Comparison of ENCODE assay signal across 8 cellular contexts in genomic region chr2:231960810-231961348, GRCh38. TPM values are rescaled to one million over a fixed set of nuclear protein-coding genes. Genes with fewer than 3 reads are reported as not detected.
DNase-seq lines count a peak whose midpoint lies in the region; ATAC-seq and TF ChIP-seq lines count a peak whose summit lies in the region.

No MANE protein-coding gene starts in this region.

- H3K4me1 ChIP-seq in A673 (ENCODE audit: insufficient read depth, low read length, poor library complexity, severe bottlenecking) = no peaks in the 10 kb centered on the region
- peaks cover 6% of the 10 kb centered on the region; the same call in 1 of the 2 replicates for H3K4me1 ChIP-seq in HAP-1
- H3K4me1 ChIP-seq in adrenal gland (replicated peaks in 1 of 2) = peaks cover 11 to 14% of the 10 kb centered on the region in 2 donors
- peaks cover 2 to 21% (median 12%) of the 10 kb centered on the region in 4 donors for H3K4me1 ChIP-seq in liver (ENCODE audit: control insufficient read depth in 4 of 4, insufficient read depth in 4 of 4, low read length in 3 of 4)
- H3K4me1 ChIP-seq in urinary bladder (ENCODE audit: insufficient read depth) = peaks cover 3% of the 10 kb centered on the region

- H3K9me3 ChIP-seq in A673 (ENCODE audit: low read depth, low read length, poor library complexity, severe bottlenecking) (no peaks in the 10 kb centered on the region), HAP-1 (peaks cover 3% of the 10 kb centered on the region), adrenal gland (replicated peaks in 1 of 3) (no peaks in the 10 kb centered on the region), liver (ENCODE audit: control insufficient read depth in 4 of 4, low read length in 3 of 4) (no peaks in the 10 kb centered on the region)

- POLR2A ChIA-PET in A673 (lab: Charles Lee; ENCODE audit: low non-redundant PET) = interaction anchor here (0.6 kb wide), 1 partner anchor 28 kb away, joined by 8 read pairs; no protein-coding TSS in a partner anchor

- H3K9ac ChIP-seq in liver (ENCODE audit: low read depth in 1 of 2, low read length in 2 of 2) = peak overlapping the region; percentile 11 to 63

- DNase-seq in A673 (ENCODE audit: low spot score) (no peak), HAP-1 (ENCODE audit: low spot score in 2 of 2) (no peak), adrenal gland (peak in 1 of 7 donors; percentile 71), NCI-H2029 treated with DMSO at 0.1 percent for 48 hours (lab: John Stamatoyannopoulos, UW) (no peak), dedifferentiated amniotic fluid mesenchymal stem cell (ENCODE audit: extremely low spot score) (no peak)

- ATAC-seq in GM21528 (IDR thresholded peaks at IDR 0.05; ENCODE audit: low FRiP score, unreplicated experiment) = no peak

- TF ChIP-seq RAD21 in liver (IDR thresholded peaks at IDR 0.05) = no peak

- TF ChIP-seq CTCF in A673 (conservative IDR thresholded peaks at IDR 0.05; ENCODE audit: low read depth, low read length) = no peak
- TF ChIP-seq CTCF in adrenal gland (IDR thresholded peaks at IDR 0.05) = no peak
- TF ChIP-seq CTCF in liver (IDR thresholded peaks at IDR 0.05; ENCODE audit: low read depth, low read length, missing input control) = no peak

- H3K27ac ChIP-seq in A673 (ENCODE audit: low read depth, low read length, poor library complexity, severe bottlenecking) (peak overlapping the region; percentile 87), adrenal gland (peak overlapping the region in 4 of 5 donors; percentile 49 to 91 (median 78)), liver (ENCODE audit: low read depth in 1 of 2, low read length in 2 of 2) (peak overlapping the region; percentile 61 to 79), urinary bladder (ENCODE audit: low read depth) (no peak overlapping the region)

- TSS peak; percentile 86 for BruUV-seq in A673 (replicated peaks; lab: Mats Ljungman, UMichigan)

- CTCF ChIA-PET in A673 (lab: Charles Lee) = no interaction called here

- in situ Hi-C loops in HAP-1 (cut with MboI; ENCODE audit: low sequenced_read_pairs) = no loop called here

- no peaks in the 10 kb centered on the region for H3K27me3 ChIP-seq in A673 (replicated peaks; ENCODE audit: insufficient read depth, low read depth, low read length, poor library complexity)
- no peaks in the 10 kb centered on the region for H3K27me3 ChIP-seq in HAP-1 (ENCODE audit: low read depth)
- no peaks in the 10 kb centered on the region for H3K27me3 ChIP-seq in adrenal gland
- H3K27me3 ChIP-seq in liver (ENCODE audit: control insufficient read depth in 4 of 4, insufficient read depth in 4 of 4, low read length in 3 of 4) = peaks cover 0 to 3% (median 0%) of the 10 kb centered on the region in 4 donors

- H3K4me3 ChIP-seq in A673 (ENCODE audit: low read depth, low read length, poor library complexity, severe bottlenecking) (peak overlapping the region; percentile 79), HAP-1 (peak overlapping the region; percentile 78), adrenal gland (peak overlapping the region; percentile 69 to 82 (median 73)), liver (ENCODE audit: low read depth in 1 of 3, low read length in 3 of 3) (peak overlapping the region; percentile 90 to 91 (median 91)), urinary bladder (ENCODE audit: low read depth, low read length) (peak overlapping the region; percentile 79)

- no peaks in the 10 kb centered on the region for H3K36me3 ChIP-seq in A673 (ENCODE audit: insufficient read depth, low read length, poor library complexity, severe bottlenecking)
- H3K36me3 ChIP-seq in HAP-1 (replicated peaks) = no peaks in the 10 kb centered on the region
- no peaks in the 10 kb centered on the region for H3K36me3 ChIP-seq in adrenal gland (replicated peaks in 1 of 2)
- H3K36me3 ChIP-seq in liver (ENCODE audit: control insufficient read depth in 4 of 4, insufficient read depth in 3 of 4, low read depth in 1 of 4, low read length in 3 of 4) = no peaks in the 10 kb centered on the region
- H3K36me3 ChIP-seq in urinary bladder (ENCODE audit: insufficient read depth) = no peaks in the 10 kb centered on the region

- TF ChIP-seq POLR2A in adrenal gland (IDR thresholded peaks at IDR 0.05) = no peak

- intact Hi-C loops in A673 (cut with micrococcal nuclease; ENCODE audit: unreplicated experiment) = no loop called here
- intact Hi-C loops in adrenal gland (cut with DNase I) = no loop called here

- 54 to 60% (median 56%) methylated on average over 18 of the region's 18 CpGs for WGBS in adrenal gland, 4 donors
- 58% methylated on average over 18 of the region's 18 CpGs for WGBS in liver
- 49% methylated on average over 18 of the region's 18 CpGs for WGBS in urinary bladder

TF ChIP-seq in liver, 16 proteins besides CTCF, POLR2A, EP300 and RAD21:
- TF ChIP-seq GABPA (IDR thresholded peaks at IDR 0.05 in 1 of 2, conservative IDR thresholded peaks at IDR 0.05 in 1 of 2) (no peak), FOXA2 (IDR thresholded peaks at IDR 0.05) (no peak), FOXA1 (IDR thresholded peaks at IDR 0.05) (no peak), YY1 (IDR thresholded peaks at IDR 0.05) (no peak), MAX (IDR thresholded peaks at IDR 0.05) (no peak)

RNA-seq across cellular contexts. Expression of gene DIS3L2, which starts 0.6 kb away (rescaled TPM):
- total RNA-seq in A673 (2021) = 38.7 and 45.1 TPM in 2 replicates
- 10 to 100 TPM; 20.0 to 54.7 (median 33.3) TPM for total RNA-seq in adrenal gland
- polyA plus RNA-seq in adrenal gland = 10 to 100 TPM; 20.8 to 48.4 (median 28.8) TPM
- total RNA-seq in liver = 10 to 100 TPM in 1 of 2 donors, 1 to 10 TPM in 1; 9.7 to 21.5 TPM
- 1 to 10 TPM; 5.7 to 8.0 TPM for polyA plus RNA-seq in liver
- total RNA-seq in urinary bladder = 33.6 TPM
- polyA plus RNA-seq in urinary bladder = 15.0 TPM

RNA-seq across cellular contexts. Expression of gene NPPC, which starts 34.7 kb away (rescaled TPM):
- total RNA-seq in A673 (2021) (not detected in 2 replicates), adrenal gland (under 1 TPM in 1 of 8 donors, not detected in 7; 0.74 TPM), liver (under 1 TPM in 1 of 2 donors, not detected in 1; 0.47 TPM), urinary bladder (1.4 TPM)
- polyA plus RNA-seq in adrenal gland (under 1 TPM in 1 of 3 donors, not detected in 2; 0.13 TPM), liver (not detected), urinary bladder (0.37 TPM)
